ENCODE assay signal across 1 cellular context in genomic region chr21:42061195-42061865, GRCh38.
TF ChIP-seq lines count a peak whose summit lies in the region.

No MANE protein-coding gene starts in this region.

TF ChIP-seq in GM12878, 131 proteins besides CTCF, POLR2A, EP300 and RAD21 (continued from another document):
- no peak for TF ChIP-seq HSF1 (IDR thresholded peaks at IDR 0.05; ENCODE audit: low read depth, low read length)
- TF ChIP-seq NR2C1 (IDR thresholded peaks at IDR 0.05): no peak
- peak; percentile 35 to 63; a peak in 1 of 4 replicates for TF ChIP-seq BHLHE40 (IDR thresholded peaks at IDR 0.05; ENCODE audit: borderline replicate concordance in 1 of 2, low read depth in 2 of 2, low read length in 1 of 2)
- TF ChIP-seq FOXK2 (IDR thresholded peaks at IDR 0.05): no peak
- 0 out of 2 replicates have a peak, but pooled peaks have one; percentile 34 for TF ChIP-seq NFIC (IDR thresholded peaks at IDR 0.05; ENCODE audit: low read depth, low read length)
